In the genomic region with DNA sequence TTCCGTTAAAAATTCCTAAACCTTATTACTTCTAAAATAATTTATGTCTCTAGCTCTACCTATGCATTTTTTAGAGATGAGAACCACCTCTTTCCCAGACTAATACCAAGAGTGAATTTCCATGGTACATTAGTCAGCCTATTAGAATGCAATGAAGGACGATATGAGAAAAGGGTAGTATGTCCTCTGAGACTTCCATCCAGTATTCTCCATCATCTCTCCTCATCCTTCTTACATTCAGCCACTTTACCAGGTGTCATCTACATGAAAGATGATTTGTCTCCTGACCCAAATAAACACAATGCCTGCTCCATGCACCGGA, we compare ENCODE assay signal across 20 cellular contexts.
DNase-seq lines count a peak whose midpoint lies in the region; ATAC-seq and TF ChIP-seq lines count a peak whose summit lies in the region.
"Had no signal": no experiment of that assay in that cellular context is flagged by ENCODE, and none has a peak within 500 bp of the region (broad histone marks: within the 10 kb centered on the region; RNA-seq: fewer than 3 reads in every experiment).

No MANE protein-coding gene starts in this region.

- TF ChIP-seq CTCF in HFFc6 (IDR thresholded peaks at IDR 0.05) (no peak), brain (conservative IDR thresholded peaks at IDR 0.05) (no peak)

- no peaks in the 10 kb centered on the region for H3K9me3 Mint-ChIP-seq in HFFc6
- no peaks in the 10 kb centered on the region for H3K9me3 Mint-ChIP-seq in brain
- H3K9me3 Mint-ChIP-seq: activated B cell treated with CpG ODN at 0.5 μM for 24 hours; activated naive CD8-positive, alpha-beta T cell treated with anti-CD3 and anti-CD28 coated beads, Interleukin-2, amount 10 ng/mL, durations not matched to agents 7 days and 5 days; nephron; stimulated activated effector memory CD8-positive, alpha-beta T cell treated with anti-CD3 and anti-CD28 coated beads, Interleukin-12 subunit alpha, Interleukin-12 subunit beta, amount 100 ng/mL, for 72 hours had no signal

- H3K4me1 Mint-ChIP-seq in HFFc6 (ENCODE audit: low read depth) = peaks cover 23% of the 10 kb centered on the region
- peaks cover 38% of the 10 kb centered on the region for H3K4me1 Mint-ChIP-seq in brain
- H3K4me1 Mint-ChIP-seq: nephron; stimulated activated effector memory CD8-positive, alpha-beta T cell treated with anti-CD3 and anti-CD28 coated beads, Interleukin-12 subunit alpha, Interleukin-12 subunit beta, amount 100 ng/mL, for 72 hours had no signal

- DNase-seq in A172 (ENCODE audit: low spot score) = peak; percentile 17
- peak; percentile 37 for DNase-seq in HFFc6
- DNase-seq in left lobe of liver (ENCODE audit: low spot score) = no peak
- DNase-seq in NCI-H69 (lab: John Stamatoyannopoulos, UW) = no peak
- DNase-seq: ACHN; activated B cell treated with CpG ODN at 0.5 μM for 24 hours; activated naive CD8-positive, alpha-beta T cell treated with anti-CD3 and anti-CD28 coated beads, Interleukin-2, amount 10 ng/mL, durations not matched to agents 7 days and 5 days; activated T-cell treated with anti-CD3 and anti-CD28 coated beads, Interleukin-2, amount 50 U/mL, for 48 hours; CD4-positive, CD25-positive, alpha-beta regulatory T cell; DMS53; heart right ventricle; mesendoderm; SHP77 treated with DMSO at 0.1 percent for 48 hours; T-helper 17 cell had no signal

- peak overlapping the region; percentile 89 for H3K27ac Mint-ChIP-seq in HFFc6
- peak overlapping the region in 4 of 5 experiments; percentile 4 to 92 (median 70) for H3K27ac Mint-ChIP-seq in brain
- H3K27ac Mint-ChIP-seq: activated B cell treated with CpG ODN at 0.5 μM for 24 hours; activated naive CD8-positive, alpha-beta T cell treated with anti-CD3 and anti-CD28 coated beads, Interleukin-2, amount 10 ng/mL, durations not matched to agents 7 days and 5 days; CD4-positive, CD25-positive, alpha-beta regulatory T cell; nephron; stimulated activated effector memory CD8-positive, alpha-beta T cell treated with anti-CD3 and anti-CD28 coated beads, Interleukin-12 subunit alpha, Interleukin-12 subunit beta, amount 100 ng/mL, for 72 hours; T-helper 17 cell had no signal

- peak overlapping the region; percentile 88 for H3K4me3 Mint-ChIP-seq in HFFc6
- H3K4me3 Mint-ChIP-seq in brain = peak overlapping the region in 3 of 5 experiments; percentile 9 to 27 (median 25)
- H3K4me3 Mint-ChIP-seq: activated B cell treated with CpG ODN at 0.5 μM for 24 hours; activated naive CD8-positive, alpha-beta T cell treated with anti-CD3 and anti-CD28 coated beads, Interleukin-2, amount 10 ng/mL, durations not matched to agents 7 days and 5 days; CD4-positive, CD25-positive, alpha-beta regulatory T cell; nephron; stimulated activated effector memory CD8-positive, alpha-beta T cell treated with anti-CD3 and anti-CD28 coated beads, Interleukin-12 subunit alpha, Interleukin-12 subunit beta, amount 100 ng/mL, for 72 hours; T-helper 17 cell had no signal

- peak; percentile 45 for ATAC-seq in left lobe of liver
- no peak for ATAC-seq in GM18873 (IDR thresholded peaks at IDR 0.05; ENCODE audit: low FRiP score, unreplicated experiment)
- ATAC-seq in HG02798 (IDR thresholded peaks at IDR 0.05; ENCODE audit: poor library complexity, unreplicated experiment) = no peak
- no peak for ATAC-seq in GM18909 (IDR thresholded peaks at IDR 0.05; ENCODE audit: poor library complexity, unreplicated experiment)
- ATAC-seq: heart right ventricle; stimulated activated effector memory CD8-positive, alpha-beta T cell treated with anti-CD3 and anti-CD28 coated beads, Interleukin-12 subunit alpha, Interleukin-12 subunit beta, amount 100 ng/mL, for 72 hours; T-helper 17 cell had no signal

- no peaks in the 10 kb centered on the region for H3K36me3 Mint-ChIP-seq in HFFc6 (ENCODE audit: low read depth)
- H3K36me3 Mint-ChIP-seq in brain = peaks cover 5% of the 10 kb centered on the region

- H3K27me3 Mint-ChIP-seq in HFFc6 (ENCODE audit: insufficient read depth) = no peaks in the 10 kb centered on the region
- no peaks in the 10 kb centered on the region for H3K27me3 Mint-ChIP-seq in brain
- H3K27me3 Mint-ChIP-seq: activated B cell treated with CpG ODN at 0.5 μM for 24 hours; activated naive CD8-positive, alpha-beta T cell treated with anti-CD3 and anti-CD28 coated beads, Interleukin-2, amount 10 ng/mL, durations not matched to agents 7 days and 5 days; CD4-positive, CD25-positive, alpha-beta regulatory T cell; T-helper 17 cell had no signal

Comparison
In these comparisons a context has a peak if more than half of its experiments do, and no peak if none do; other contexts are left out.
1. DNase-seq: peak in A172 (single experiment) and HFFc6 (single experiment); none in left lobe of liver (single experiment) and NCI-H69 (single experiment).